Comparison of ENCODE assay signal across 8 cellular contexts in the genomic region with DNA sequence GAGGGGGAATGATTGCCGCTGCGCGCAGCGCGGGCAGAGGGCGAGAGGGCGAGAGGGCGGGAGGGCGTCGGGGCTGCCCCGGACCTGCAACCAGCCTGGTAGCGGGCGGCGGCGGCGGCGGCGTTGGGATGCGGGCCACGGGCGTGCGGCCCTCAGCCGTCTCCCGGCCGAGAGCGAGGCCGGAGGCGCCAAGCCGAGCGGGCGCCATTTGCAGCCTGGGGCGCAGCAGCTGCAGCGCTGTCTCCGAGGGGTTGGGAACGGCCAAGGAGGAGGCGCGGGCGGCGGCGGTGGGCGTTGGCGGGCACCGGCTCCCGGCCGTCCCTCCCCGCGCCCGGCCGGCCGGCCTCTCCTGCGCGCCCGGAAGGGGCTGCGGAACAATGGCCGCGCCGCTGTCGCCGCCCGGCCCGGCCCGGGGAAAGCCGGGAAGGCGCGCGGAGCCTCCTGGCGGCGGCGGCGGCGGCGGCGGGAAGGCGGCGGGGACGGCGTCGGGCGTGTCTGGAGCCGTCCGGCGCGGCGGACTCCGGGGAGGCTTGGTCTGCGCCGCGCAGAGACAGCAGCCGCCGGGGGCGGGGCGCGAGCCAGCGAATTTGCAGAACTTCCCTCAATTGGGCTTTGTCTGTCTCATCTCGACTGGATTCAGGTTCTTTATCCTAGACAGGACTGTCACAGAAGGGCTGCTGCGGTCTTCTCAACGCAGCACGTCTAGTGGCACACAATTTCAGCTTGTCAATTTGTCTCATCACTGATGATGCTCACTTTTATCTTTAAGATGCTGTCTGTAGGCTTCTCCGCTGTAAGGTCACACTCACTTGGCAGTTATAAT. TPM values are rescaled to one million over a fixed set of nuclear protein-coding genes. Genes with fewer than 3 reads are reported as not detected.
A peak's percentile ranks its signal among the peaks of the same experiment; 100 is the strongest.
DNase-seq lines count a peak whose midpoint lies in the region; ATAC-seq and TF ChIP-seq lines count a peak whose summit lies in the region.

No MANE protein-coding gene starts in this region.

- no peak for TF ChIP-seq CTCF in thoracic aorta (IDR thresholded peaks at IDR 0.05)

- H3K4me1 ChIP-seq in thoracic aorta (ENCODE audit: control insufficient read depth in 1 of 2, low read depth in 2 of 2): peaks cover 0 to 12% of the 10 kb centered on the region in 2 donors

- no peaks in the 10 kb centered on the region for H3K36me3 Mint-ChIP-seq in activated T-cell treated with anti-CD3 and anti-CD28 coated beads, Interleukin-2, amount 50 U/mL, for 24 hours (ENCODE audit: low read depth)

- peaks cover 61% of the 10 kb centered on the region for H3K27me3 Mint-ChIP-seq in activated T-cell treated with anti-CD3 and anti-CD28 coated beads, Interleukin-2, amount 50 U/mL, for 24 hours

- no peak overlapping the region for H3K27ac Mint-ChIP-seq in activated T-cell treated with anti-CD3 and anti-CD28 coated beads, Interleukin-2, amount 50 U/mL, for 24 hours

- peaks cover 7% of the 10 kb centered on the region for H3K4me1 Mint-ChIP-seq in activated T-cell treated with anti-CD3 and anti-CD28 coated beads, Interleukin-2, amount 50 U/mL, for 24 hours (ENCODE audit: low read depth)

- DNase-seq in DMS79 treated with DMSO at 0.1 percent for 48 hours (lab: John Stamatoyannopoulos, UW) (peak; percentile 61), NCI-H446 (lab: John Stamatoyannopoulos, UW) (peak; percentile 35 to 68), fibroblast of peridontal ligament (ENCODE audit: extremely low read depth) (peak; percentile 45), myocyte (ENCODE audit: low read depth) (peak; percentile 67), thoracic aorta (ENCODE audit: low spot score) (no peak)
- peak; percentile 54 for DNase-seq in activated T-cell treated with anti-CD3 and anti-CD28 coated beads, Interleukin-2, amount 50 U/mL, for 24 hours

- peak overlapping the region; percentile 76 for H3K4me3 Mint-ChIP-seq in activated T-cell treated with anti-CD3 and anti-CD28 coated beads, Interleukin-2, amount 50 U/mL, for 24 hours

- peak overlapping the region; percentile 91 to 94 for H3K27ac ChIP-seq in thoracic aorta

- peak; percentile 70 for ATAC-seq in HG02642 (IDR thresholded peaks at IDR 0.05; ENCODE audit: poor library complexity, unreplicated experiment)
- no peak for ATAC-seq in thoracic aorta (ENCODE audit: insufficient number of reproducible peaks, low FRiP score, low read depth)
- ATAC-seq in HG02938 (IDR thresholded peaks at IDR 0.05; ENCODE audit: unreplicated experiment): no peak

- H3K9me3 ChIP-seq in thoracic aorta: no peaks in the 10 kb centered on the region

- no peaks in the 10 kb centered on the region for H3K27me3 ChIP-seq in thoracic aorta (replicated peaks; ENCODE audit: insufficient read depth)

- H3K4me3 ChIP-seq in thoracic aorta: peak overlapping the region; percentile 90

- no peaks in the 10 kb centered on the region for H3K36me3 ChIP-seq in thoracic aorta

- H3K9me3 Mint-ChIP-seq in activated T-cell treated with anti-CD3 and anti-CD28 coated beads, Interleukin-2, amount 50 U/mL, for 24 hours: no peaks in the 10 kb centered on the region

RNA-seq across cellular contexts. Expression of gene ZBTB8B, which starts 35.7 kb away (rescaled TPM):
- total RNA-seq in myocyte (0.03 and 0.16 TPM in 2 replicates), thoracic aorta (not detected)
- polyA plus RNA-seq in myocyte (2012): 0.09 TPM

RNA-seq across cellular contexts. Expression of gene ZBTB8A, which starts 38.6 kb away (rescaled TPM):
- total RNA-seq in myocyte (2.8 and 3.7 TPM in 2 replicates), thoracic aorta (1 to 10 TPM; 4.5 to 5.6 TPM)
- 5.1 TPM for polyA plus RNA-seq in myocyte (2012)
